Comparison of ENCODE assay signal across 33 cellular contexts in genomic region chr4:99378876-99379275, GRCh38. TPM values are rescaled to one million over a fixed set of nuclear protein-coding genes. Genes with fewer than 3 reads are reported as not detected.
"Had no signal": no experiment of that assay in that cellular context is flagged by ENCODE, and none has a peak within 500 bp of the region (broad histone marks: within the 10 kb centered on the region; RNA-seq: fewer than 3 reads in every experiment).

No MANE protein-coding gene starts in this region.

- H3K27ac Mint-ChIP-seq: activated B cell treated with CpG ODN at 0.5 μM for 24 hours; activated CD4-positive, alpha-beta memory T cell treated with anti-CD3 and anti-CD28 coated beads, Interleukin-2, amount 10 ng/mL, durations not matched to agents 7 days and 5 days; activated CD4-positive, alpha-beta T cell treated with anti-CD3 and anti-CD28 coated beads for 36 hours; activated CD4-positive, alpha-beta T cell treated with anti-CD3 and anti-CD28 coated beads, Interleukin-2, amount 10 ng/mL, durations not matched to agents 7 days and 5 days; activated naive CD4-positive, alpha-beta T cell treated with anti-CD3 and anti-CD28 coated beads, Interleukin-2, amount 10 ng/mL, durations not matched to agents 7 days and 5 days; activated naive CD4-positive, alpha-beta T cell treated with anti-CD3 and anti-CD28 coated beads, Interleukin-2, amount 50 U/mL, for 72 hours; activated naive CD8-positive, alpha-beta T cell treated with anti-CD3 and anti-CD28 coated beads, Interleukin-2, amount 10 ng/mL, durations not matched to agents 7 days and 5 days; activated T-cell treated with anti-CD3 and anti-CD28 coated beads, Interleukin-2, amount 50 U/mL, for 24 hours; activated T-cell treated with anti-CD3 and anti-CD28 coated beads, Interleukin-2, amount 50 U/mL, for 72 hours; T-helper 17 cell; T-helper 2 cell treated with Interferon-gamma antibody and Interleukin-4, amounts not matched to agents 5 μg/mL and 100 μg/mL, for 36 hours had no signal

- H3K9me3 ChIP-seq: breast epithelium, colonic mucosa had no signal

- H3K4me1 Mint-ChIP-seq: activated B cell treated with CpG ODN at 0.5 μM for 24 hours; activated CD4-positive, alpha-beta memory T cell treated with anti-CD3 and anti-CD28 coated beads, Interleukin-2, amount 10 ng/mL, durations not matched to agents 7 days and 5 days; activated CD4-positive, alpha-beta T cell treated with anti-CD3 and anti-CD28 coated beads for 36 hours; activated CD4-positive, alpha-beta T cell treated with anti-CD3 and anti-CD28 coated beads, Interleukin-2, amount 10 ng/mL, durations not matched to agents 7 days and 5 days; activated naive CD8-positive, alpha-beta T cell treated with anti-CD3 and anti-CD28 coated beads, Interleukin-2, amount 10 ng/mL, durations not matched to agents 7 days and 5 days; T-helper 17 cell had no signal

- H3K4me3 Mint-ChIP-seq: activated B cell treated with CpG ODN at 0.5 μM for 24 hours; activated CD4-positive, alpha-beta memory T cell treated with anti-CD3 and anti-CD28 coated beads, Interleukin-2, amount 10 ng/mL, durations not matched to agents 7 days and 5 days; activated CD4-positive, alpha-beta T cell treated with anti-CD3 and anti-CD28 coated beads for 36 hours; activated CD4-positive, alpha-beta T cell treated with anti-CD3 and anti-CD28 coated beads, Interleukin-2, amount 10 ng/mL, durations not matched to agents 7 days and 5 days; activated naive CD4-positive, alpha-beta T cell treated with anti-CD3 and anti-CD28 coated beads, Interleukin-2, amount 10 ng/mL, durations not matched to agents 7 days and 5 days; activated naive CD8-positive, alpha-beta T cell treated with anti-CD3 and anti-CD28 coated beads, Interleukin-2, amount 10 ng/mL, durations not matched to agents 7 days and 5 days; activated T-cell treated with anti-CD3 and anti-CD28 coated beads, Interleukin-2, amount 50 U/mL, for 24 hours; activated T-cell treated with anti-CD3 and anti-CD28 coated beads, Interleukin-2, amount 50 U/mL, for 72 hours; brain; T-helper 17 cell; T-helper 2 cell treated with Interferon-gamma antibody and Interleukin-4, amounts not matched to agents 5 μg/mL and 100 μg/mL, for 36 hours had no signal

- H3K27me3 ChIP-seq: ascending aorta, breast epithelium, cardiac muscle cell, colonic mucosa had no signal

- ATAC-seq: activated CD4-positive, alpha-beta T cell treated with anti-CD3 and anti-CD28 coated beads for 36 hours; activated CD4-positive, CD25-positive, alpha-beta regulatory T cell treated with anti-CD3 and anti-CD28 coated beads, Interleukin-2, amount 50 U/mL, for 24 hours; activated naive CD4-positive, alpha-beta T cell treated with anti-CD3 and anti-CD28 coated beads, Interleukin-2, amount 50 U/mL, for 72 hours; activated T-cell treated with anti-CD3 and anti-CD28 coated beads, Interleukin-2, amount 50 U/mL, for 72 hours; esophagus mucosa; T-helper 17 cell had no signal

- H3K36me3 ChIP-seq: ascending aorta, breast epithelium, cardiac muscle cell, colonic mucosa, WERI-Rb-1 had no signal

- H3K4me3 ChIP-seq: ascending aorta, breast epithelium, cardiac muscle cell, colonic mucosa had no signal

- H3K27ac ChIP-seq: ascending aorta, breast epithelium, cardiac muscle cell, colonic mucosa, WERI-Rb-1 had no signal

- H3K9me3 Mint-ChIP-seq: activated CD4-positive, alpha-beta memory T cell treated with anti-CD3 and anti-CD28 coated beads, Interleukin-2, amount 10 ng/mL, durations not matched to agents 7 days and 5 days; activated naive CD4-positive, alpha-beta T cell treated with anti-CD3 and anti-CD28 coated beads, Interleukin-2, amount 10 ng/mL, durations not matched to agents 7 days and 5 days had no signal

- H3K4me1 ChIP-seq: ascending aorta, breast epithelium, colonic mucosa had no signal

- DNase-seq: activated B cell treated with CpG ODN at 0.5 μM for 24 hours; activated CD4-positive, alpha-beta memory T cell treated with anti-CD3 and anti-CD28 coated beads, Interleukin-2, amount 10 ng/mL, durations not matched to agents 7 days and 5 days; activated CD4-positive, alpha-beta T cell treated with anti-CD3 and anti-CD28 coated beads for 36 hours; activated CD4-positive, alpha-beta T cell treated with anti-CD3 and anti-CD28 coated beads, Interleukin-2, amount 10 ng/mL, durations not matched to agents 7 days and 5 days; activated CD4-positive, alpha-beta T cell treated with anti-CD3 and anti-CD28 coated beads, Interleukin-2, amount 50 U/mL, for 4 hours; activated CD8-positive, alpha-beta memory T cell treated with anti-CD3 and anti-CD28 coated beads, Interleukin-2, amount 50 U/mL, for 48 hours; activated gamma-delta T cell; activated naive CD4-positive, alpha-beta T cell; activated naive CD4-positive, alpha-beta T cell treated with anti-CD3 and anti-CD28 coated beads, Interleukin-2, amount 10 ng/mL, durations not matched to agents 7 days and 5 days; activated naive CD8-positive, alpha-beta T cell treated with anti-CD3 and anti-CD28 coated beads, Interleukin-2, amount 10 ng/mL, durations not matched to agents 7 days and 5 days; activated T-cell treated with anti-CD3 and anti-CD28 coated beads for 4 hours; activated T-cell treated with anti-CD3 and anti-CD28 coated beads, Interleukin-2, amount 50 U/mL, for 24 hours; activated T-cell treated with anti-CD3 and anti-CD28 coated beads, Interleukin-2, amount 50 U/mL, for 72 hours; central memory CD4-positive, alpha-beta T cell; cerebellar nuclear complex; colonic mucosa; effector CD8-positive, alpha-beta T cell; SW 1271; T-helper 1 cell; T-helper 17 cell; T1000; WERI-Rb-1 had no signal

- H3K36me3 Mint-ChIP-seq: activated naive CD4-positive, alpha-beta T cell treated with anti-CD3 and anti-CD28 coated beads, Interleukin-2, amount 10 ng/mL, durations not matched to agents 7 days and 5 days; activated naive CD4-positive, alpha-beta T cell treated with anti-CD3 and anti-CD28 coated beads, Interleukin-2, amount 50 U/mL, for 72 hours; brain had no signal

- H3K27me3 Mint-ChIP-seq: activated B cell treated with CpG ODN at 0.5 μM for 24 hours; activated naive CD4-positive, alpha-beta T cell treated with anti-CD3 and anti-CD28 coated beads, Interleukin-2, amount 10 ng/mL, durations not matched to agents 7 days and 5 days; brain had no signal

RNA-seq across cellular contexts. Expression of gene ADH1C, which starts 26.3 kb away (rescaled TPM):
- total RNA-seq: activated B cell treated with CpG ODN at 0.5 μM for 24 hours; activated CD4-positive, alpha-beta memory T cell treated with anti-CD3 and anti-CD28 coated beads, Interleukin-2, amount 10 ng/mL, durations not matched to agents 7 days and 5 days; activated CD4-positive, alpha-beta T cell treated with anti-CD3 and anti-CD28 coated beads for 36 hours; activated CD4-positive, alpha-beta T cell treated with anti-CD3 and anti-CD28 coated beads, Interleukin-2, amount 10 ng/mL, durations not matched to agents 7 days and 5 days; activated naive CD4-positive, alpha-beta T cell treated with anti-CD3 and anti-CD28 coated beads, Interleukin-2, amount 50 U/mL, for 72 hours; activated naive CD8-positive, alpha-beta T cell treated with anti-CD3 and anti-CD28 coated beads, Interleukin-2, amount 10 ng/mL, durations not matched to agents 7 days and 5 days; activated T-cell treated with anti-CD3 and anti-CD28 coated beads, Interleukin-2, amount 50 U/mL, for 72 hours; cardiac muscle cell; dermis microvascular lymphatic vessel endothelial cell; epithelial cell of proximal tubule; frontal cortex; T-helper 17 cell had no signal
- polyA plus RNA-seq: cardiac muscle cell had no signal

RNA-seq across cellular contexts. Expression of gene ADH7, which starts 56.3 kb away (rescaled TPM):
- total RNA-seq: activated B cell treated with CpG ODN at 0.5 μM for 24 hours; activated CD4-positive, alpha-beta memory T cell treated with anti-CD3 and anti-CD28 coated beads, Interleukin-2, amount 10 ng/mL, durations not matched to agents 7 days and 5 days; activated CD4-positive, alpha-beta T cell treated with anti-CD3 and anti-CD28 coated beads for 36 hours; activated CD4-positive, alpha-beta T cell treated with anti-CD3 and anti-CD28 coated beads, Interleukin-2, amount 10 ng/mL, durations not matched to agents 7 days and 5 days; activated naive CD4-positive, alpha-beta T cell treated with anti-CD3 and anti-CD28 coated beads, Interleukin-2, amount 50 U/mL, for 72 hours; activated naive CD8-positive, alpha-beta T cell treated with anti-CD3 and anti-CD28 coated beads, Interleukin-2, amount 10 ng/mL, durations not matched to agents 7 days and 5 days; activated T-cell treated with anti-CD3 and anti-CD28 coated beads, Interleukin-2, amount 50 U/mL, for 72 hours; ascending aorta; breast epithelium; cardiac muscle cell; colonic mucosa; dermis microvascular lymphatic vessel endothelial cell; epithelial cell of proximal tubule; frontal cortex; T-helper 17 cell had no signal
- polyA plus RNA-seq: cardiac muscle cell had no signal

RNA-seq across cellular contexts. Expression of gene ADH1B, which starts 57.7 kb away (rescaled TPM):
- total RNA-seq: activated B cell treated with CpG ODN at 0.5 μM for 24 hours; activated CD4-positive, alpha-beta memory T cell treated with anti-CD3 and anti-CD28 coated beads, Interleukin-2, amount 10 ng/mL, durations not matched to agents 7 days and 5 days; activated CD4-positive, alpha-beta T cell treated with anti-CD3 and anti-CD28 coated beads for 36 hours; activated CD4-positive, alpha-beta T cell treated with anti-CD3 and anti-CD28 coated beads, Interleukin-2, amount 10 ng/mL, durations not matched to agents 7 days and 5 days; activated naive CD4-positive, alpha-beta T cell treated with anti-CD3 and anti-CD28 coated beads, Interleukin-2, amount 50 U/mL, for 72 hours; activated naive CD8-positive, alpha-beta T cell treated with anti-CD3 and anti-CD28 coated beads, Interleukin-2, amount 10 ng/mL, durations not matched to agents 7 days and 5 days; activated T-cell treated with anti-CD3 and anti-CD28 coated beads, Interleukin-2, amount 50 U/mL, for 72 hours; cardiac muscle cell; epithelial cell of proximal tubule; frontal cortex; T-helper 17 cell had no signal
- polyA plus RNA-seq: cardiac muscle cell had no signal
